ENCODE assay signal across 1 cellular context in the genomic region with DNA sequence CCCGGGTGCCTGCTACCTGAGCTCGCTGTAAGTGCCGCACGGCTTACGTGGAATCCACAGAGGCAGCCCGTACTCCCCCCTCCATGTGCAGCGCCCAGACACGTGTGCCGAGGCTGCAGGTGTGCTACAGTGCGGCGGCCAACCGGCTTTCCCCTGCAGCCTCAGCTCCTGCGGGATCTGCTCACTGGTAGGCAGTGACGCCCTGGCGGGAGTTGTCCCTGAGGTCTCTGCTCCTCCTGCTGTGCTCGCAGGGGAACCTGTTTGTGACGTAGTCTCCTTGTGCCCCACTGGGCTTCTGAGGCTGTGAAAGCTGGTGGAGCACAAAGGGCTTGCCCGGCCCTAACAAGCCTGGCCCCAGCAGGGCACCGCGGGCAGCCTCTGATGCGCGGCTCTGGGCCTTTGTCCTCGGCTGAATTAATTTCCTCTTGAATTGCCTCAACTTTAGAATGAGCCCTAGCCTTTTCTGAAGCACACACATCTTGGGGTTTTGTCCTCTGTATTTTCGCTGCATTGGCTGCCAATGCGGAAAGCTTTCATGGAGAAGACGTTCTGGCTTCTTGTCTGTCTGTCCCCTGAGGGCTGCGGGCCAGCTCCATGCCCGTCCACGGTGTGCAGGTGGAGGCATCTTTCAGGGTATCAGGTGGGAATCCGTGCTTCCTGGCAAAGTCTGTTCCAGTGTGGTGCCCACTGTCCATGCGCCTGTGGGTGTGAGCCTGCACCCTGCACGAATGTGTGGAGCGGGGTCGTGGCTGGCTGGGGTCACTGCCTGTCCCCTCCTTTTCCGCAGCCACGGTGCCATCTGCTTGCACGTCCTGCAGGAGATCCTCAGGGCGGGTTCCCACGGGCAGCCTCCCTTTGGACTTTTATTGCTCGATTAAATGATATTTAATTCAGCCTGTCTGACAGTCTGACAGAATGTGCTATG.
TF ChIP-seq lines count a peak whose summit lies in the region.

No MANE protein-coding gene starts in this region.

TF ChIP-seq in HEK293, 187 proteins besides CTCF, POLR2A, EP300 and RAD21 (continued from another document):
- TF ChIP-seq, protein P1, sequence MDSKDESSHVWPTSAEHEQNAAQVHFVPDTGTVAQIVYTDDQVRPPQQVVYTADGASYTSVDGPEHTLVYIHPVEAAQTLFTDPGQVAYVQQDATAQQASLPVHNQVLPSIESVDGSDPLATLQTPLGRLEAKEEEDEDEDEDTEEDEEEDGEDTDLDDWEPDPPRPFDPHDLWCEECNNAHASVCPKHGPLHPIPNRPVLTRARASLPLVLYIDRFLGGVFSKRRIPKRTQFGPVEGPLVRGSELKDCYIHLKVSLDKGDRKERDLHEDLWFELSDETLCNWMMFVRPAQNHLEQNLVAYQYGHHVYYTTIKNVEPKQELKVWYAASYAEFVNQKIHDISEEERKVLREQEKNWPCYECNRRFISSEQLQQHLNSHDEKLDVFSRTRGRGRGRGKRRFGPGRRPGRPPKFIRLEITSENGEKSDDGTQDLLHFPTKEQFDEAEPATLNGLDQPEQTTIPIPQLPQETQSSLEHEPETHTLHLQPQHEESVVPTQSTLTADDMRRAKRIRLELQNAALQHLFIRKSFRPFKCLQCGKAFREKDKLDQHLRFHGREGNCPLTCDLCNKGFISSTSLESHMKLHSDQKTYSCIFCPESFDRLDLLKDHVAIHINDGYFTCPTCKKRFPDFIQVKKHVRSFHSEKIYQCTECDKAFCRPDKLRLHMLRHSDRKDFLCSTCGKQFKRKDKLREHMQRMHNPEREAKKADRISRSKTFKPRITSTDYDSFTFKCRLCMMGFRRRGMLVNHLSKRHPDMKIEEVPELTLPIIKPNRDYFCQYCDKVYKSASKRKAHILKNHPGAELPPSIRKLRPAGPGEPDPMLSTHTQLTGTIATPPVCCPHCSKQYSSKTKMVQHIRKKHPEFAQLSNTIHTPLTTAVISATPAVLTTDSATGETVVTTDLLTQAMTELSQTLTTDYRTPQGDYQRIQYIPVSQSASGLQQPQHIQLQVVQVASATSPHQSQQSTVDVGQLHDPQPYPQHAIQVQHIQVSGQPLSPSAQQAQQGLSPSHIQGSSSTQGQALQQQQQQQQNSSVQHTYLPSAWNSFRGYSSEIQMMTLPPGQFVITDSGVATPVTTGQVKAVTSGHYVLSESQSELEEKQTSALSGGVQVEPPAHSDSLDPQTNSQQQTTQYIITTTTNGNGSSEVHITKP (tag by site-specific recombination; IDR thresholded peaks at IDR 0.05) = no peak
- no peak for TF ChIP-seq ZNF175 (tag by site-specific recombination; IDR thresholded peaks at IDR 0.05)
